In the genomic region with DNA sequence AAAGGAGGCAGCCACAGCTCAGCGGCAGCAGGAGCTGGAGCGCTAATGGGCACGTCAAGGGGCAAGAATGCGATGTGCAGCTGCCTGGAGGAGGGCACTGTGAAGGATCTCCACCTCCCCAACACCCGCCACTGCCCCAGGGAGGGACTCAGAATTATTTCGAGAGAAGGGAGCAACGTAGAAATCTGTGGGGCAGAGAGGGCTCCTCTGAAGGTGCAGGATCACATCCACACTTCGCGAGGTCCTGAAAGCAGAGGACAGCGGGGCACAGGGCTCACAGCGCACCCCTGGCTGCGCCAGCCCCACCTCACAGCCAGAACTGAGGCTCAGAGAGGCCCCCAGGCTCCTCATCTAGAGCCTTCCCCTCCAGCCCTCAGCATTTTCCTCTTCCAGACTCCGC, we compare ENCODE assay signal across 25 cellular contexts. TPM values are rescaled to one million over a fixed set of nuclear protein-coding genes. Genes with fewer than 3 reads are reported as not detected.
"Had no signal": no experiment of that assay in that cellular context is flagged by ENCODE, and none has a peak within 500 bp of the region (broad histone marks: within the 10 kb centered on the region; RNA-seq: fewer than 3 reads in every experiment).

No MANE protein-coding gene starts in this region.

- H3K27me3 ChIP-seq: right lobe of liver, testis, thyroid gland had no signal

- H3K79me2 ChIP-seq: parathyroid adenoma had no signal

- H3K4me1 ChIP-seq: left ventricle myocardium inferior, parathyroid adenoma, psoas muscle, right lobe of liver, testis, transverse colon, upper lobe of right lung had no signal

- H3K9me3 ChIP-seq: heart left ventricle, left ventricle myocardium inferior, mucosa of descending colon, psoas muscle, right lobe of liver, stomach, testis, thyroid gland, transverse colon, upper lobe of right lung had no signal

- H3K27ac ChIP-seq: heart left ventricle, left ventricle myocardium inferior, parathyroid adenoma, psoas muscle, right lobe of liver, stomach, testis, thyroid gland, transverse colon, upper lobe of right lung had no signal

- DNase-seq: heart left ventricle; hypothalamus; immature natural killer cell; left ventricle myocardium inferior; midbrain; mucosa of descending colon; naive thymus-derived CD4-positive, alpha-beta T cell; nucleus accumbens; psoas muscle; right lobe of liver; stimulated activated CD4-positive, alpha-beta T cell treated with anti-CD3 and anti-CD28 coated beads, Interleukin-1b, Interleukin-23, amount 100 ng/mL, for 48 hours; stimulated activated CD4-positive, alpha-beta T cell treated with anti-CD3 and anti-CD28 coated beads, Interleukin-2, amount 100 ng/mL, for 48 hours; stimulated activated CD4-positive, alpha-beta T cell treated with anti-CD3 and anti-CD28 coated beads, Interleukin-4, amount 100 ng/mL, for 4 hours; stimulated activated CD8-positive, alpha-beta memory T cell treated with anti-CD3 and anti-CD28 coated beads, Interleukin-4, amount 100 ng/mL, for 48 hours; stimulated activated naive CD8-positive, alpha-beta T cell treated with anti-CD3 and anti-CD28 coated beads, Interleukin-15, Interleukin-2, amounts not matched to agents 100 U/mL and 50 U/mL, for 24 hours; stomach; testis; thyroid gland; transverse colon; upper lobe of right lung had no signal

- H3K4me2 ChIP-seq: smooth muscle cell had no signal

- ATAC-seq: heart left ventricle; mucosa of descending colon; naive thymus-derived CD4-positive, alpha-beta T cell; psoas muscle; right lobe of liver; stimulated activated memory B cell treated with anti-CD40 and anti-IgM and Interleukin-4, amounts not matched to agents 10 μg/mL and 1 μg/mL and 100 μg/mL, for 72 hours; stimulated activated naive CD8-positive, alpha-beta T cell treated with anti-CD3 and anti-CD28 coated beads, Interleukin-15, Interleukin-2, amounts not matched to agents 100 U/mL and 50 U/mL, for 24 hours; upper lobe of right lung had no signal

- H2AFZ ChIP-seq: parathyroid adenoma had no signal

- H3K36me3 ChIP-seq: heart left ventricle, left ventricle myocardium inferior, right lobe of liver, stomach, thyroid gland, transverse colon, upper lobe of right lung had no signal

- H3K4me3 ChIP-seq: heart left ventricle, left ventricle myocardium inferior, lung, mucosa of descending colon, psoas muscle, right lobe of liver, smooth muscle cell, stomach, testis, thyroid gland, transverse colon, upper lobe of right lung had no signal

- H3K9ac ChIP-seq: parathyroid adenoma had no signal

RNA-seq across cellular contexts. Expression of a gene that starts 7.9 kb away (rescaled TPM):
- polyA plus RNA-seq: naive thymus-derived CD4-positive, alpha-beta T cell; neural cell had no signal
